In genomic region chr16:3608976-3609375, GRCh38 we compare ENCODE assay signal across 1 cellular context. TPM values are rescaled to one million over a fixed set of nuclear protein-coding genes. Genes with fewer than 3 reads are reported as not detected.
"Had no signal": no experiment of that assay in that cellular context is flagged by ENCODE, and none has a peak within 500 bp of the region (broad histone marks: within the 10 kb centered on the region; RNA-seq: fewer than 3 reads in every experiment).

No MANE protein-coding gene starts in this region.

RNA-seq across cellular contexts. Expression of gene NLRC3, which starts 31.8 kb away (rescaled TPM):
- total RNA-seq: epithelial cell of proximal tubule had no signal
